ENCODE assay signal across 14 cellular contexts in the genomic region with DNA sequence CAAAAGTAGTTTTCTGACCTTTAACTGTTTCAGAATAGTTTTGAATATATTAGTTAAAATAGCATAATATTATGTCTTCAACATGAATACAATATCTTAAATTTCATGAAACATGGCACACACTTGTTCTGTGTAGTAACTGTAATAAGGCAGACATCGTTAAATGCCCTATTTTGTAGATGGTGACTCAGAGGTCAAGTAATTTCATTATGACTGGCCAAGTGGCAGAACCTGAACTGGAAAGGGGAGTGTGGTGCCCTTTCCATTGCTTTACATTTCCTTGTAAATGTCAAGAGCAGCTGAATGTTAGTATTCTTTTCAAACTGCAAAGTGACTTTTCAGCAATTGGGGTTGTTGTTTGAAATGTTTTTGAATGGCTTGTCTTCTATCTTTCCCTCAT.
DNase-seq lines count a peak whose midpoint lies in the region; ATAC-seq, FAIRE-seq and TF ChIP-seq lines count a peak whose summit lies in the region.
"Had no signal": no experiment of that assay in that cellular context is flagged by ENCODE, and none has a peak within 500 bp of the region (broad histone marks: within the 10 kb centered on the region; RNA-seq: fewer than 3 reads in every experiment).

No MANE protein-coding gene starts in this region.

- POLR2A ChIA-PET in IMR-90 (lab: Charles Lee; ENCODE audit: unreplicated experiment), result no interaction called here
- POLR2A ChIA-PET in activated CD4-positive, alpha-beta memory T cell treated with anti-CD3 and anti-CD28 coated beads for 36 hours (lab: Charles Lee), result no interaction called here

- CTCF ChIA-PET in IMR-90 (lab: Yijun Ruan, JAX), result interaction anchor here (0.5 to 0.6 kb wide), 2 partner anchors 34 to 38 kb away, joined by 5 to 6 read pairs; no protein-coding TSS in a partner anchor
- CTCF ChIA-PET in activated CD4-positive, alpha-beta memory T cell treated with anti-CD3 and anti-CD28 coated beads for 36 hours (lab: Charles Lee), result no interaction called here

- H3K36me3 ChIP-seq in IMR-90 (ENCODE audit: control insufficient read depth, insufficient read depth, low read length) (no peaks in the 10 kb centered on the region), astrocyte (ENCODE audit: insufficient read depth, low read length) (no peaks in the 10 kb centered on the region), mesenchymal stem cell (ENCODE audit: control insufficient read depth in 1 of 2, insufficient read depth in 2 of 2, low read depth in 1 of 2, low read length in 2 of 2) (no peaks in the 10 kb centered on the region), thyroid gland (no peaks in the 10 kb centered on the region)

- H2AK5ac ChIP-seq in IMR-90 (ENCODE audit: low read depth, low read length), result peak overlapping the region; percentile 68; the same call in 1 of the 2 replicates
- H2AK5ac ChIP-seq in mesenchymal stem cell (ENCODE audit: low read length, severe bottlenecking), result peak overlapping the region; percentile 20

- H3K27me3 Mint-ChIP-seq in astrocyte (ENCODE audit: low read depth, unreplicated experiment), result no peaks in the 10 kb centered on the region
- H3K27me3 Mint-ChIP-seq in activated CD4-positive, alpha-beta memory T cell treated with anti-CD3 and anti-CD28 coated beads for 36 hours, result no peaks in the 10 kb centered on the region
- H3K27me3 Mint-ChIP-seq: type B pancreatic cell had no signal

- TF ChIP-seq RAD21 in IMR-90 (IDR thresholded peaks at IDR 0.05; ENCODE audit: low read length), result no peak

- H3K27ac ChIP-seq in IMR-90 (ENCODE audit: insufficient read depth, low read length), result no peak overlapping the region
- no peak overlapping the region for H3K27ac ChIP-seq in astrocyte (ENCODE audit: low read depth, low read length)
- peak overlapping the region; percentile 10 for H3K27ac ChIP-seq in mesenchymal stem cell (ENCODE audit: low read length, poor library complexity, severe bottlenecking)
- no peak overlapping the region for H3K27ac ChIP-seq in thyroid gland

- in situ Hi-C loops in IMR-90 (cut with MboI; ENCODE audit: low sequenced_read_pairs), result no loop called here

- H3K18ac ChIP-seq in IMR-90 (ENCODE audit: low read depth, low read length) (no peak overlapping the region), mesenchymal stem cell (ENCODE audit: low read depth in 1 of 2, low read length in 2 of 2) (peak overlapping the region; percentile 34 to 48)

- H3K4ac ChIP-seq in IMR-90 (ENCODE audit: low read depth, low read length), result 0 out of 2 replicates have a peak overlapping the region, but pooled peaks have one; percentile 41
- peak overlapping the region in 1 of 2 experiments; percentile 73 for H3K4ac ChIP-seq in mesenchymal stem cell (ENCODE audit: low read depth in 1 of 2, low read length in 2 of 2)

- intact Hi-C loops in IMR-90 (cut with micrococcal nuclease), result no loop called here
- intact Hi-C loops in thyroid gland (cut with DNase I), result no loop called here
- intact Hi-C loops in activated CD4-positive, alpha-beta memory T cell treated with anti-CD3 and anti-CD28 coated beads for 36 hours (cut with micrococcal nuclease), result loop anchor here (1.0 to 5.0 kb wide), 3 partner anchors 29 to 633 kb away; no protein-coding TSS in a partner anchor

- no peak overlapping the region for H2BK5ac ChIP-seq in IMR-90 (ENCODE audit: low read depth, low read length, poor library complexity, severe bottlenecking)
- no peak overlapping the region for H2BK5ac ChIP-seq in mesenchymal stem cell (ENCODE audit: low read depth, low read length, poor library complexity, severe bottlenecking)

- no peaks in the 10 kb centered on the region for H3K9me3 ChIP-seq in IMR-90 (ENCODE audit: control insufficient read depth, insufficient read depth, low read length)
- H3K9me3 ChIP-seq in astrocyte (ENCODE audit: insufficient read depth, low read depth, low read length), result no peaks in the 10 kb centered on the region
- no peaks in the 10 kb centered on the region for H3K9me3 ChIP-seq in mesenchymal stem cell (ENCODE audit: control insufficient read depth, low read length)
- no peaks in the 10 kb centered on the region for H3K9me3 ChIP-seq in thyroid gland
- H3K9me3 ChIP-seq: Caco-2 had no signal

- H2AFZ ChIP-seq in IMR-90 (replicated peaks; ENCODE audit: low read length, poor library complexity) (no peak overlapping the region), astrocyte (ENCODE audit: low read depth, low read length) (no peak overlapping the region), mesenchymal stem cell (ENCODE audit: low read depth, low read length) (no peak overlapping the region)

- H3K9ac ChIP-seq in IMR-90 (ENCODE audit: low read depth, low read length) (no peak overlapping the region), astrocyte (ENCODE audit: low read length) (no peak overlapping the region), mesenchymal stem cell (ENCODE audit: low read length) (no peak overlapping the region)

- H2BK15ac ChIP-seq in IMR-90 (ENCODE audit: low read depth, low read length) (0 out of 3 replicates have a peak overlapping the region, but pooled peaks have one; percentile 65), mesenchymal stem cell (ENCODE audit: low read depth, poor library complexity, severe bottlenecking) (no peak overlapping the region)

- no peak overlapping the region for H2AK9ac ChIP-seq in IMR-90 (replicated peaks; ENCODE audit: low read depth, low read length, poor library complexity)

- peak overlapping the region; percentile 61; the same call in 1 of the 2 replicates for H2BK20ac ChIP-seq in IMR-90 (ENCODE audit: low read depth, low read length)

- H3K36me3 Mint-ChIP-seq in astrocyte (ENCODE audit: low read depth, unreplicated experiment), result no peaks in the 10 kb centered on the region
- H3K36me3 Mint-ChIP-seq in activated CD4-positive, alpha-beta memory T cell treated with anti-CD3 and anti-CD28 coated beads for 36 hours, result no peaks in the 10 kb centered on the region
- H3K36me3 Mint-ChIP-seq: type B pancreatic cell had no signal

- peak overlapping the region; percentile 42; the same call in 1 of the 2 replicates for H4K5ac ChIP-seq in IMR-90 (ENCODE audit: low read depth, low read length)

- H3K27ac Mint-ChIP-seq in astrocyte (ENCODE audit: unreplicated experiment), result peak overlapping the region; percentile 90
- no peak overlapping the region for H3K27ac Mint-ChIP-seq in activated CD4-positive, alpha-beta memory T cell treated with anti-CD3 and anti-CD28 coated beads for 36 hours
- H3K27ac Mint-ChIP-seq: activated CD4-positive, alpha-beta memory T cell treated with anti-CD3 and anti-CD28 coated beads, Interleukin-2, amount 10 ng/mL, durations not matched to agents 7 days and 5 days; type B pancreatic cell had no signal

- peak overlapping the region; percentile 62 for H2BK120ac ChIP-seq in IMR-90 (ENCODE audit: low read depth, low read length)
- H2BK120ac ChIP-seq in mesenchymal stem cell (ENCODE audit: low read depth, low read length), result no peak overlapping the region

- no peaks in the 10 kb centered on the region for H3K9me1 ChIP-seq in IMR-90 (ENCODE audit: insufficient read depth, low read length)

- FAIRE-seq in astrocyte (lab: Jason Lieb, UNC), result peak; percentile 41

- no TSS peak for BruUV-seq in IMR-90 (replicated peaks; lab: Mats Ljungman, UMichigan)

- TF ChIP-seq CTCF in IMR-90 (conservative IDR thresholded peaks at IDR 0.05; ENCODE audit: low read depth, low read length), result no peak
- TF ChIP-seq CTCF in astrocyte (IDR thresholded peaks at IDR 0.05; ENCODE audit: insufficient read depth, low read depth, low read length), result no peak
- no peak for TF ChIP-seq CTCF in thyroid gland (IDR thresholded peaks at IDR 0.05)

- H4K20me1 ChIP-seq in IMR-90 (ENCODE audit: insufficient read depth, low read length) (no peaks in the 10 kb centered on the region), astrocyte (ENCODE audit: insufficient read depth, low read length) (no peaks in the 10 kb centered on the region)

- no peak overlapping the region for H3K4me2 ChIP-seq in IMR-90 (ENCODE audit: low read depth, low read length)
- no peak overlapping the region for H3K4me2 ChIP-seq in astrocyte (ENCODE audit: low read length)
- H3K4me2 ChIP-seq in mesenchymal stem cell (ENCODE audit: low read length, poor library complexity, severe bottlenecking), result no peak overlapping the region

- H2BK12ac ChIP-seq in mesenchymal stem cell (ENCODE audit: low read length in 2 of 2), result peak overlapping the region in 1 of 2 experiments; percentile 63

- TF ChIP-seq POLR2A in IMR-90 (IDR thresholded peaks at IDR 0.05; ENCODE audit: low read depth, low read length), result no peak
- no peak for TF ChIP-seq POLR2A in thyroid gland (IDR thresholded peaks at IDR 0.05)

- H3K9me3 Mint-ChIP-seq in astrocyte (ENCODE audit: unreplicated experiment), result no peaks in the 10 kb centered on the region
- H3K9me3 Mint-ChIP-seq in activated CD4-positive, alpha-beta memory T cell treated with anti-CD3 and anti-CD28 coated beads for 36 hours, result no peaks in the 10 kb centered on the region
- H3K9me3 Mint-ChIP-seq: activated CD4-positive, alpha-beta memory T cell treated with anti-CD3 and anti-CD28 coated beads, Interleukin-2, amount 10 ng/mL, durations not matched to agents 7 days and 5 days had no signal

- no peak overlapping the region for H3K4me3 Mint-ChIP-seq in astrocyte (ENCODE audit: unreplicated experiment)
- no peak overlapping the region for H3K4me3 Mint-ChIP-seq in activated CD4-positive, alpha-beta memory T cell treated with anti-CD3 and anti-CD28 coated beads for 36 hours
- H3K4me3 Mint-ChIP-seq: activated CD4-positive, alpha-beta memory T cell treated with anti-CD3 and anti-CD28 coated beads, Interleukin-2, amount 10 ng/mL, durations not matched to agents 7 days and 5 days; type B pancreatic cell had no signal

- no peak overlapping the region for H3K4me3 ChIP-seq in IMR-90 (ENCODE audit: insufficient read depth, low read depth, low read length)
- no peak overlapping the region for H3K4me3 ChIP-seq in astrocyte (ENCODE audit: insufficient read depth, low read depth, low read length)
- no peak overlapping the region for H3K4me3 ChIP-seq in mesenchymal stem cell (ENCODE audit: insufficient read depth in 1 of 2, low read depth in 1 of 2, low read length in 2 of 2)
- H3K4me3 ChIP-seq in thyroid gland (replicated peaks in 1 of 3), result no peak overlapping the region

- H4K91ac ChIP-seq in IMR-90 (ENCODE audit: insufficient read depth, low read depth, low read length), result no peak overlapping the region
- no peak overlapping the region for H4K91ac ChIP-seq in mesenchymal stem cell (ENCODE audit: low read length)

- WGBS in IMR-90 (ENCODE audit: extremely low coverage in 2 of 2, insufficient read length in 1 of 2), 2 experiments, result no CpG with 5 or more reads among the region's 1 CpG
- 5% methylated on average over 1 of the region's 1 CpG for WGBS in mesenchymal stem cell
- whole genome bisulfite sequencing in thyroid gland, 2 donors, result 53 to 55% methylated on average over 1 of the region's 1 CpG

- H3K27me3 ChIP-seq in IMR-90 (ENCODE audit: control insufficient read depth, insufficient read depth, low read length), result no peaks in the 10 kb centered on the region
- no peaks in the 10 kb centered on the region for H3K27me3 ChIP-seq in astrocyte (ENCODE audit: insufficient read depth, low read length)
- no peaks in the 10 kb centered on the region for H3K27me3 ChIP-seq in mesenchymal stem cell (ENCODE audit: control insufficient read depth in 1 of 2, insufficient read depth in 1 of 2, low read length in 2 of 2)
- H3K27me3 ChIP-seq in thyroid gland, result no peaks in the 10 kb centered on the region

- H3K56ac ChIP-seq in IMR-90 (ENCODE audit: extremely low read depth, insufficient read depth, low read length), result no peak overlapping the region; the same call in 1 of the 2 replicates

- no peak overlapping the region for H3K23ac ChIP-seq in IMR-90 (ENCODE audit: low read depth, low read length)
- H3K23ac ChIP-seq in mesenchymal stem cell (ENCODE audit: low read length in 2 of 2), result no peak overlapping the region

- H3K14ac ChIP-seq in IMR-90 (replicated peaks; ENCODE audit: low read depth, low read length) (no peak overlapping the region), mesenchymal stem cell (ENCODE audit: low read length in 2 of 2) (no peak overlapping the region)

- H3K79me2 ChIP-seq in astrocyte (ENCODE audit: insufficient read depth, low read length), result no peaks in the 10 kb centered on the region

- peak overlapping the region in 1 of 2 experiments; percentile 40; a peak in 1 of 4 replicates for H4K8ac ChIP-seq in IMR-90 (ENCODE audit: low read depth in 2 of 2, low read length in 2 of 2)
- H4K8ac ChIP-seq in mesenchymal stem cell (ENCODE audit: low read length), result no peak overlapping the region

- H3K4me1 ChIP-seq in IMR-90 (ENCODE audit: control insufficient read depth, insufficient read depth, low read length) (peaks cover 6% of the 10 kb centered on the region; the same call in 1 of the 2 replicates), astrocyte (ENCODE audit: insufficient read depth, low read length) (peaks cover 55% of the 10 kb centered on the region), mesenchymal stem cell (ENCODE audit: control insufficient read depth, insufficient read depth, low read depth, low read length) (peaks cover 2% of the 10 kb centered on the region), thyroid gland (no peaks in the 10 kb centered on the region)

- peak; percentile 59 for DNase-seq in EL
- DNase-seq in IMR-90, result no peak
- no peak for DNase-seq in astrocyte (ENCODE audit: low read depth)
- DNase-seq in mesenchymal stem cell, result peak; percentile 50
- DNase-seq in thyroid gland, result no peak
- no peak for DNase-seq in HUDEP-2 (lab: John Stamatoyannopoulos, UW; ENCODE audit: unreplicated experiment in 76 of 76)
- no peak for DNase-seq in SKM-1 treated with dmso at 0.1 percent for 144 hours (lab: John Stamatoyannopoulos, UW; ENCODE audit: unreplicated experiment)
- DNase-seq in activated CD4-positive, alpha-beta memory T cell treated with anti-CD3 and anti-CD28 coated beads for 36 hours, result no peak
- DNase-seq: activated CD4-positive, alpha-beta memory T cell treated with anti-CD3 and anti-CD28 coated beads, Interleukin-2, amount 10 ng/mL, durations not matched to agents 7 days and 5 days; Caco-2; Karpas-422; NCI-H2081 treated with DMSO at 0.1 percent for 48 hours; occipital lobe had no signal

- dilution Hi-C loops in IMR-90 (cut with HindIII; ENCODE audit: low sequenced_read_pairs, unreplicated experiment), result no loop called here

- H3K79me1 ChIP-seq in IMR-90 (ENCODE audit: low read depth in 1 of 2, low read length in 2 of 2) (no peaks in the 10 kb centered on the region), mesenchymal stem cell (replicated peaks; ENCODE audit: low read length, poor library complexity, severe bottlenecking) (no peaks in the 10 kb centered on the region)

- H3K4me1 Mint-ChIP-seq in astrocyte (ENCODE audit: low read depth, unreplicated experiment), result peaks cover 72% of the 10 kb centered on the region
- H3K4me1 Mint-ChIP-seq in activated CD4-positive, alpha-beta memory T cell treated with anti-CD3 and anti-CD28 coated beads for 36 hours (ENCODE audit: low read depth), result peaks cover 32% of the 10 kb centered on the region

- no peak for ATAC-seq in IMR-90 (ENCODE audit: low read depth)

Comparison
In these comparisons a context has a peak if more than half of its experiments do, and no peak if none do; other contexts are left out.
1. DNase-seq: peak in EL (single experiment) and mesenchymal stem cell (single experiment); none in IMR-90 (single experiment), astrocyte (single experiment), thyroid gland (0 of 2), HUDEP-2 (0 of 76), SKM-1 treated with dmso at 0.1 percent for 144 hours (single experiment) and activated CD4-positive, alpha-beta memory T cell treated with anti-CD3 and anti-CD28 coated beads for 36 hours (single experiment).